In genomic region chr6:11706186-11706585, GRCh38 we compare ENCODE assay signal across 21 cellular contexts.
"Had no signal": no experiment of that assay in that cellular context is flagged by ENCODE, and none has a peak within 500 bp of the region (broad histone marks: within the 10 kb centered on the region; RNA-seq: fewer than 3 reads in every experiment).

No MANE protein-coding gene starts in this region.

- H3K36me3 ChIP-seq: gastrocnemius medialis, left ventricle myocardium inferior, neural progenitor cell, ovary, right lobe of liver, suprapubic skin, thyroid gland had no signal

- H3K4me2 ChIP-seq: neural progenitor cell had no signal

- H3K4me1 ChIP-seq: neural progenitor cell, right lobe of liver had no signal

- H3K9me3 ChIP-seq: gastrocnemius medialis, left ventricle myocardium inferior, mucosa of descending colon, ovary, right lobe of liver, suprapubic skin, thyroid gland had no signal

- H2AFZ ChIP-seq: neural progenitor cell had no signal

- ATAC-seq: gastrocnemius medialis, mucosa of descending colon, natural killer cell, right lobe of liver had no signal

- H3K27me3 Mint-ChIP-seq: type B pancreatic cell had no signal

- H3K4me1 Mint-ChIP-seq: natural killer cell had no signal

- H3K27ac Mint-ChIP-seq: natural killer cell, neural progenitor cell, type B pancreatic cell had no signal

- H3K27me3 ChIP-seq: dorsolateral prefrontal cortex, gastrocnemius medialis, neural progenitor cell, ovary, right lobe of liver, suprapubic skin, thyroid gland had no signal

- H3K4me3 ChIP-seq: dorsolateral prefrontal cortex, gastrocnemius medialis, left ventricle myocardium inferior, lung, mucosa of descending colon, neural progenitor cell, ovary, right lobe of liver, skin epidermis, suprapubic skin, thyroid gland had no signal

- DNase-seq: cortex of kidney; dorsolateral prefrontal cortex; effector CD8-positive, alpha-beta T cell; gastrocnemius medialis; islet precursor cell; left ventricle myocardium inferior; mucosa of descending colon; natural killer cell; nucleus accumbens; ovary; right lobe of liver; stimulated activated CD4-positive, alpha-beta T cell treated with anti-CD3 and anti-CD28 coated beads, Interleukin-2, amount 100 ng/mL, for 24 hours; stimulated activated CD4-positive, alpha-beta T cell treated with anti-CD3 and anti-CD28 coated beads, Interleukin-4, amount 100 ng/mL, for 4 hours; stimulated activated naive CD4-positive, alpha-beta T cell; thyroid gland had no signal

- H3K9ac ChIP-seq: neural progenitor cell had no signal

- H3K4me3 Mint-ChIP-seq: central memory CD8-positive, alpha-beta T cell; natural killer cell; neural progenitor cell; type B pancreatic cell had no signal

- H3K27ac ChIP-seq: dorsolateral prefrontal cortex, gastrocnemius medialis, left ventricle myocardium inferior, neural progenitor cell, ovary, right lobe of liver, skin epidermis, suprapubic skin, thyroid gland had no signal

- H3K9me3 Mint-ChIP-seq: central memory CD8-positive, alpha-beta T cell; natural killer cell; neural progenitor cell; type B pancreatic cell had no signal

- H3K36me3 Mint-ChIP-seq: natural killer cell, neural progenitor cell, type B pancreatic cell had no signal
